22 cellular contexts compared by ENCODE assay signal in the genomic region with DNA sequence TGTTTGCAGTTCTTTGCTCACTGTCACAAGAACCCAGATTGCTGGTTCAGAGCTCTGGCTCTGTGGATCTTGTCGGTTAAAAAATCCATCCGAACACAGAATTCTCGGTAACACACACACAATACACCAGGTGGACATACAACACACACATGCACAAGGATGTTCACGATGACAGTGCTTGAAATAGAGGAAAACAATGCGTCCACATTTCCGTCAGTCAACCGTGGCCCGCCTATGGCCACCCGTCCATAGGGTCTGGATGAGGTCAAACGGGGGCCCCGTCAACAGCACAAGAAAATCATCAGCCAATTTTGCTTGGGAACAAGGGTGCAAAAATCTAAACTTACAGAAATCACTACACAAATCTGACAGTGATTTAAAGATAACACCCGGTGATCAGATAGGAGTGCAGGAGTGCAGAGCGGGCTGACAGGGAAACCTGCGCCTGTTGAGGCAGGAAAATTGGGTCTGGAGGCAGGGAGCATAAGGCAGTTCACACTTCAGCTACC. TPM values are rescaled to one million over a fixed set of nuclear protein-coding genes. Genes with fewer than 3 reads are reported as not detected.
A peak's percentile ranks its signal among the peaks of the same experiment; 100 is the strongest.
DNase-seq lines count a peak whose midpoint lies in the region; ATAC-seq and TF ChIP-seq lines count a peak whose summit lies in the region.
"Had no signal": no experiment of that assay in that cellular context is flagged by ENCODE, and none has a peak within 500 bp of the region (broad histone marks: within the 10 kb centered on the region; RNA-seq: fewer than 3 reads in every experiment).

No MANE protein-coding gene starts in this region.

- RAD21 ChIA-PET in HCT116 (lab: Charles Lee; ENCODE audit: low non-redundant PET in 1 of 2, low total read pairs in 2 of 2, uncharacterized antibody in 2 of 2, unreplicated experiment in 2 of 2) = no interaction called here

- no peaks in the 10 kb centered on the region for H3K9me2 ChIP-seq in HCT116 (ENCODE audit: insufficient read depth)

- POLR2A ChIA-PET in HCT116 (lab: Charles Lee) = interaction anchor here (1.2 kb wide), 1 partner anchor 37 kb away, joined by 5 read pairs; no protein-coding TSS in a partner anchor

- no peak for TF ChIP-seq RAD21 in HCT116 (IDR thresholded peaks at IDR 0.05; ENCODE audit: low read depth)

- peak overlapping the region; percentile 91 for H3K27ac Mint-ChIP-seq in activated T-cell treated with anti-CD3 and anti-CD28 coated beads, Interleukin-2, amount 50 U/mL, for 72 hours
- H3K27ac Mint-ChIP-seq in stimulated activated naive CD8-positive, alpha-beta T cell treated with anti-CD3 and anti-CD28 coated beads, Interleukin-15, amount 100 ng/mL, for 72 hours = peak overlapping the region in 1 of 2 donors; percentile 86
- H3K27ac Mint-ChIP-seq: CD14-positive monocyte, IgD-negative memory B cell, memory B cell had no signal

- H4K20me1 ChIP-seq in HCT116 (ENCODE audit: insufficient read depth) = no peaks in the 10 kb centered on the region

- H2BK120ac ChIP-seq in mesendoderm (ENCODE audit: low read depth, low read length) = no peak overlapping the region

- H3K36me3 ChIP-seq in HCT116 (ENCODE audit: control insufficient read depth in 1 of 2, insufficient read depth in 2 of 2, low read length in 2 of 2) = no peaks in the 10 kb centered on the region
- H3K36me3 ChIP-seq in mesendoderm (ENCODE audit: control insufficient read depth, insufficient read depth, low read length) = no peaks in the 10 kb centered on the region
- H3K36me3 ChIP-seq: breast epithelium, heart left ventricle, MG63, suprapubic skin, vagina had no signal

- no peak overlapping the region for H2BK5ac ChIP-seq in mesendoderm (ENCODE audit: low read length)

- no peak overlapping the region for H3K4me3 Mint-ChIP-seq in activated T-cell treated with anti-CD3 and anti-CD28 coated beads, Interleukin-2, amount 50 U/mL, for 72 hours
- H3K4me3 Mint-ChIP-seq in stimulated activated naive CD8-positive, alpha-beta T cell treated with anti-CD3 and anti-CD28 coated beads, Interleukin-15, amount 100 ng/mL, for 72 hours = peak overlapping the region; percentile 1 to 38
- H3K4me3 Mint-ChIP-seq: CD14-positive monocyte, IgD-negative memory B cell, memory B cell had no signal

- no peak for ATAC-seq in activated T-cell treated with anti-CD3 and anti-CD28 coated beads, Interleukin-2, amount 50 U/mL, for 72 hours (replicated peaks in 1 of 2)
- ATAC-seq in HCT116 (no peak), HG03457 (IDR thresholded peaks at IDR 0.05; ENCODE audit: unreplicated experiment) (no peak)
- no peak for ATAC-seq in stimulated activated naive CD8-positive, alpha-beta T cell treated with anti-CD3 and anti-CD28 coated beads, Interleukin-15, amount 100 ng/mL, for 72 hours
- ATAC-seq: heart left ventricle had no signal

- no peaks in the 10 kb centered on the region for H3K27me3 ChIP-seq in HCT116 (ENCODE audit: insufficient read depth, low read length)
- no peaks in the 10 kb centered on the region for H3K27me3 ChIP-seq in mesendoderm (ENCODE audit: insufficient read depth, low read length, poor library complexity)
- H3K27me3 ChIP-seq: vagina had no signal

- TF ChIP-seq CTCF in HCT116 (IDR thresholded peaks at IDR 0.05 in 2 of 3, conservative IDR thresholded peaks at IDR 0.05 in 1 of 3; ENCODE audit: borderline replicate concordance in 1 of 3, insufficient read depth in 1 of 3, low read depth in 2 of 3, low read length in 2 of 3) (no peak), coronary artery (IDR thresholded peaks at IDR 0.05) (no peak)

- H4K5ac ChIP-seq in mesendoderm (ENCODE audit: low read length) = no peak overlapping the region

- H3K23ac ChIP-seq in mesendoderm (ENCODE audit: low read length) = no peak overlapping the region

- H2BK15ac ChIP-seq in mesendoderm (replicated peaks; ENCODE audit: low read depth) = no peak overlapping the region

- no peak overlapping the region for H2AFZ ChIP-seq in HCT116 (ENCODE audit: low read depth, low read length, poor library complexity, severe bottlenecking)
- H2AFZ ChIP-seq: PC-9 had no signal

- H3K4me1 Mint-ChIP-seq in activated T-cell treated with anti-CD3 and anti-CD28 coated beads, Interleukin-2, amount 50 U/mL, for 72 hours (ENCODE audit: low read depth) = peaks cover 40% of the 10 kb centered on the region
- peaks cover 24% of the 10 kb centered on the region for H3K4me1 Mint-ChIP-seq in stimulated activated naive CD8-positive, alpha-beta T cell treated with anti-CD3 and anti-CD28 coated beads, Interleukin-15, amount 100 ng/mL, for 72 hours

- H3K79me2 ChIP-seq in HCT116 (ENCODE audit: insufficient read depth, low read length) (no peaks in the 10 kb centered on the region), mesendoderm (ENCODE audit: control insufficient read depth, insufficient read depth, low read length) (no peaks in the 10 kb centered on the region)

- H3K56ac ChIP-seq in mesendoderm (ENCODE audit: low read length) = no peak overlapping the region

- H2AK5ac ChIP-seq in mesendoderm (ENCODE audit: low read length) = no peak overlapping the region

- DNase-seq in activated T-cell treated with anti-CD3 and anti-CD28 coated beads, Interleukin-2, amount 50 U/mL, for 72 hours = no peak
- DNase-seq in activated T-cell treated with anti-CD3 and anti-CD28 coated beads, Interleukin-2, amount 50 U/mL, for 1 hour = no peak
- DNase-seq in HCT116 (ENCODE audit: low read depth, low spot score) = no peak
- DNase-seq in coronary artery (ENCODE audit: low spot score) = peak; percentile 45
- DNase-seq in stimulated activated naive CD8-positive, alpha-beta T cell treated with anti-CD3 and anti-CD28 coated beads, Interleukin-15, amount 100 ng/mL, for 72 hours = no peak
- no peak for DNase-seq in mesendoderm
- DNase-seq in A172 (ENCODE audit: low spot score) = no peak
- DNase-seq: amniotic stem cell, EL, foreskin fibroblast, heart left ventricle, MG63, PC-9, SIG-M5, SW 1271 had no signal

- H4K8ac ChIP-seq in mesendoderm (ENCODE audit: low read depth, low read length) = no peak overlapping the region

- H3K79me1 ChIP-seq in mesendoderm (ENCODE audit: low read length) = no peaks in the 10 kb centered on the region

- peaks cover 8 to 9% of the 10 kb centered on the region in 2 donors for H3K9me3 Mint-ChIP-seq in activated T-cell treated with anti-CD3 and anti-CD28 coated beads, Interleukin-2, amount 50 U/mL, for 72 hours
- H3K9me3 Mint-ChIP-seq in stimulated activated naive CD8-positive, alpha-beta T cell treated with anti-CD3 and anti-CD28 coated beads, Interleukin-15, amount 100 ng/mL, for 72 hours = peaks cover 0 to 7% of the 10 kb centered on the region in 2 donors

- H3K27me3 Mint-ChIP-seq in activated T-cell treated with anti-CD3 and anti-CD28 coated beads, Interleukin-2, amount 50 U/mL, for 72 hours (ENCODE audit: low read depth) = peaks cover 9% of the 10 kb centered on the region
- peaks cover 16% of the 10 kb centered on the region for H3K27me3 Mint-ChIP-seq in stimulated activated naive CD8-positive, alpha-beta T cell treated with anti-CD3 and anti-CD28 coated beads, Interleukin-15, amount 100 ng/mL, for 72 hours

- peaks cover 9 to 11% of the 10 kb centered on the region in 2 donors for H3K36me3 Mint-ChIP-seq in activated T-cell treated with anti-CD3 and anti-CD28 coated beads, Interleukin-2, amount 50 U/mL, for 72 hours (ENCODE audit: insufficient read depth in 2 of 2)
- H3K36me3 Mint-ChIP-seq: CD14-positive monocyte, IgD-negative memory B cell, memory B cell had no signal

- peak; percentile 2 for TF ChIP-seq POLR2A in HCT116 (IDR thresholded peaks at IDR 0.05; ENCODE audit: borderline replicate concordance, extremely low read depth, insufficient read depth, insufficient read length)

- H3K4me3 ChIP-seq in HCT116 (replicated peaks in 1 of 2; ENCODE audit: low read depth in 1 of 2, low read length in 2 of 2) = no peak overlapping the region
- H3K4me3 ChIP-seq in coronary artery = no peak overlapping the region
- H3K4me3 ChIP-seq in mesendoderm (ENCODE audit: low read length) = no peak overlapping the region
- H3K4me3 ChIP-seq: breast epithelium, heart left ventricle, MG63, PC-9, suprapubic skin, vagina had no signal

- H3K4me2 ChIP-seq in HCT116 (ENCODE audit: low read length) (no peak overlapping the region), mesendoderm (ENCODE audit: low read length) (no peak overlapping the region)
- H3K4me2 ChIP-seq: PC-9 had no signal

- H3K27ac ChIP-seq in HCT116 (ENCODE audit: low read depth, low read length) (no peak overlapping the region), coronary artery (no peak overlapping the region), mesendoderm (ENCODE audit: low read depth, low read length) (no peak overlapping the region)
- H3K27ac ChIP-seq: breast epithelium, PC-9, suprapubic skin, vagina had no signal

- no peaks in the 10 kb centered on the region; a peak in 1 of 4 replicates for H3K9me3 ChIP-seq in HCT116 (ENCODE audit: control insufficient read depth in 1 of 2, insufficient read depth in 1 of 2, low read depth in 1 of 2, low read length in 2 of 2)
- H3K9me3 ChIP-seq: suprapubic skin, vagina had no signal

- no TSS peak for BruUV-seq in HCT116 (replicated peaks; lab: Mats Ljungman, UMichigan)

- no CpG with 5 or more reads among the region's 14 CpGs for WGBS in mesendoderm (ENCODE audit: extremely low coverage, insufficient coverage, low lambda C conversion rate)

- no peak overlapping the region for H3K18ac ChIP-seq in mesendoderm (ENCODE audit: low read length)

- no peak overlapping the region for H3K4ac ChIP-seq in mesendoderm (ENCODE audit: low read depth, low read length)

- H3K4me1 ChIP-seq in HCT116 (ENCODE audit: control insufficient read depth in 1 of 2, insufficient read depth in 2 of 2, low read length in 2 of 2) (peaks cover 0 to 19% of the 10 kb centered on the region in 2 experiments; a peak in 2 of 4 replicates), mesendoderm (ENCODE audit: control insufficient read depth, low read depth, low read length) (no peaks in the 10 kb centered on the region)
- H3K4me1 ChIP-seq: breast epithelium had no signal

- intact Hi-C loops in HCT116 (cut with micrococcal nuclease) = no loop called here

- H3K9ac ChIP-seq in HCT116 (ENCODE audit: low read length) (no peak overlapping the region), mesendoderm (ENCODE audit: low read length) (no peak overlapping the region)

- CTCF ChIA-PET in HCT116 (lab: Charles Lee) = interaction anchor here (1.0 kb wide), 1 partner anchor 36 kb away, joined by 6 read pairs; no protein-coding TSS in a partner anchor

RNA-seq across cellular contexts. Expression of gene SLC19A1, which starts 50.4 kb away (rescaled TPM):
- total RNA-seq in activated T-cell treated with anti-CD3 and anti-CD28 coated beads, Interleukin-2, amount 50 U/mL, for 72 hours = 10 to 100 TPM; 30.4 to 40.1 TPM
- total RNA-seq in HCT116 (2021; ENCODE audit: unreplicated experiment) = 50.2 TPM
- polyA plus RNA-seq in HCT116 (2012) = 23.8 and 27.8 TPM in 2 replicates
- 26.2 TPM for polyA plus RNA-seq in mesendoderm (2013, experiment 1 of 2)
- polyA plus RNA-seq in mesendoderm (2013, experiment 2 of 2) = 27.0 TPM
- 21.2 and 22.3 TPM in 2 replicates for total RNA-seq in A172 (2014; rRNA removed; shearing (Covaris generic))

RNA-seq across cellular contexts. Expression of gene PCBP3, which starts 50.8 kb away (rescaled TPM):
- total RNA-seq in activated T-cell treated with anti-CD3 and anti-CD28 coated beads, Interleukin-2, amount 50 U/mL, for 72 hours = 10 to 100 TPM; 20.2 to 24.1 TPM
- total RNA-seq in HCT116 (2021; ENCODE audit: unreplicated experiment) = 3.1 TPM
- polyA plus RNA-seq in HCT116 (2012) = 1.6 and 1.7 TPM in 2 replicates
- 1.4 TPM for polyA plus RNA-seq in mesendoderm (2013, experiment 1 of 2)
- 1.7 TPM for polyA plus RNA-seq in mesendoderm (2013, experiment 2 of 2)
- total RNA-seq in A172 (2014; rRNA removed; shearing (Covaris generic)) = 0.31 TPM in 1 of 2 replicates, not detected in the other
- total RNA-seq: PC-9 had no signal

Comparison
In these comparisons a context has a peak if more than half of its experiments do, and no peak if none do; other contexts are left out.
1. H3K4me3 Mint-ChIP-seq: peak in stimulated activated naive CD8-positive, alpha-beta T cell treated with anti-CD3 and anti-CD28 coated beads, Interleukin-15, amount 100 ng/mL, for 72 hours (2 of 2); none in activated T-cell treated with anti-CD3 and anti-CD28 coated beads, Interleukin-2, amount 50 U/mL, for 72 hours (0 of 2).